20 cellular contexts compared by ENCODE assay signal in the genomic region with DNA sequence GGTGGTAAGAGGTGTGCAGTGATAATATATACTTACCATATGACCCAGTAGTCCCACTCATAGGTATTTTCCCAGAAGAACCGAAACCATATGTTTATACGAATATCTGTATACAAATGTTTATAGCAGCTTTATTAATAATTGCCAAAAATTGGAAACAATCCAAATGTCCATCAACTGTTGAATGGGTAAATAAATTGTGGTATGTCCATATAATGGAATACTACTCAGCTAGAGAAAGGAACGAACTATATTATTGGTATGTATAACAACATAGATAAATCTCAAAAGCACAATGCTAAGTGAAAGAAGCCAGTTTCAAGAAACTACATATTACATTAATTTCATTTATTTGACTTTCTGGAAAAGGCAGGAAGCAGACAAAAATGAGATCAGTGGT.
DNase-seq lines count a peak whose midpoint lies in the region; ATAC-seq, FAIRE-seq and TF ChIP-seq lines count a peak whose summit lies in the region.
"Had no signal": no experiment of that assay in that cellular context is flagged by ENCODE, and none has a peak within 500 bp of the region (broad histone marks: within the 10 kb centered on the region; RNA-seq: fewer than 3 reads in every experiment).

No MANE protein-coding gene starts in this region.

- TF ChIP-seq CTCF in D721Med (IDR thresholded peaks at IDR 0.05; ENCODE audit: insufficient read depth, missing control alignments): no peak
- TF ChIP-seq CTCF in endodermal cell (conservative IDR thresholded peaks at IDR 0.05): no peak

- no peak overlapping the region for H3K9ac ChIP-seq in endodermal cell (ENCODE audit: extremely low read depth, low read length, poor library complexity, severe bottlenecking)
- H3K9ac ChIP-seq: BLaER1 had no signal

- peaks cover 50% of the 10 kb centered on the region for H3K36me3 ChIP-seq in endodermal cell (ENCODE audit: control insufficient read depth, insufficient read depth, low read length)

- no peaks in the 10 kb centered on the region for H3K4me1 ChIP-seq in endodermal cell (ENCODE audit: control insufficient read depth, insufficient read depth, low read length)
- H3K4me1 ChIP-seq: Caco-2, HAP-1 had no signal

- H3K36me3 Mint-ChIP-seq in endodermal cell (ENCODE audit: low read depth): peaks cover 60% of the 10 kb centered on the region

- no peak overlapping the region for H3K27ac Mint-ChIP-seq in endodermal cell
- no peak overlapping the region for H3K27ac Mint-ChIP-seq in stimulated activated naive CD8-positive, alpha-beta T cell treated with anti-CD3 and anti-CD28 coated beads, Interleukin-15, amount 100 ng/mL, for 72 hours
- H3K27ac Mint-ChIP-seq: B cell; CD8-positive, alpha-beta T cell; GM23338 had no signal

- H3K27ac ChIP-seq in endodermal cell (ENCODE audit: low read depth, low read length): no peak overlapping the region
- H3K27ac ChIP-seq: BLaER1, C4-2B had no signal

- DNase-seq in ACHN (peak; percentile 8), D721Med (ENCODE audit: insufficient read length, low spot score) (no peak), HTR-8/SVneo (ENCODE audit: insufficient read length, low spot score) (no peak), endodermal cell (no peak)
- DNase-seq in stimulated activated naive CD8-positive, alpha-beta T cell treated with anti-CD3 and anti-CD28 coated beads, Interleukin-15, amount 100 ng/mL, for 72 hours: no peak
- DNase-seq: Caco-2; CD4-positive, CD25-positive, alpha-beta regulatory T cell; CD8-positive, alpha-beta T cell; DMS 273 treated with DMSO at 0.1 percent for 48 hours; DMS79; EL; GDM1 had no signal

- FAIRE-seq in D721Med (lab: Jason Lieb, UNC): peak; percentile 29
- FAIRE-seq in HTR-8/SVneo (lab: Jason Lieb, UNC): peak; percentile 63
- FAIRE-seq: GM12878, H54 had no signal

- no peaks in the 10 kb centered on the region for H3K4me1 Mint-ChIP-seq in endodermal cell
- no peaks in the 10 kb centered on the region for H3K4me1 Mint-ChIP-seq in stimulated activated naive CD8-positive, alpha-beta T cell treated with anti-CD3 and anti-CD28 coated beads, Interleukin-15, amount 100 ng/mL, for 72 hours
- H3K4me1 Mint-ChIP-seq: B cell, GM23338 had no signal

- H3K9me3 ChIP-seq in endodermal cell (ENCODE audit: control insufficient read depth, low read length): peaks cover 17% of the 10 kb centered on the region
- H3K9me3 ChIP-seq: Caco-2, HAP-1 had no signal

- no peak overlapping the region for H3K4me3 Mint-ChIP-seq in endodermal cell
- no peak overlapping the region for H3K4me3 Mint-ChIP-seq in stimulated activated naive CD8-positive, alpha-beta T cell treated with anti-CD3 and anti-CD28 coated beads, Interleukin-15, amount 100 ng/mL, for 72 hours
- H3K4me3 Mint-ChIP-seq: B cell; CD4-positive, CD25-positive, alpha-beta regulatory T cell; CD8-positive, alpha-beta T cell; GM23338 had no signal

- H3K27me3 ChIP-seq in endodermal cell (ENCODE audit: control insufficient read depth, insufficient read depth, low read length, poor library complexity, severe bottlenecking): no peaks in the 10 kb centered on the region
- H3K27me3 ChIP-seq: BLaER1 had no signal

- in situ Hi-C loops in ACHN (cut with HindIII; ENCODE audit: low pct_ligation_motif_present, low pct_unique_long_range_greater_than_20kb, low sequenced_read_pairs): no loop called here

- H3K27me3 Mint-ChIP-seq in endodermal cell (ENCODE audit: insufficient read depth): no peaks in the 10 kb centered on the region
- H3K27me3 Mint-ChIP-seq in stimulated activated naive CD8-positive, alpha-beta T cell treated with anti-CD3 and anti-CD28 coated beads, Interleukin-15, amount 100 ng/mL, for 72 hours: no peaks in the 10 kb centered on the region
- H3K27me3 Mint-ChIP-seq: B cell; CD4-positive, CD25-positive, alpha-beta regulatory T cell had no signal

- peaks cover 15% of the 10 kb centered on the region for H3K9me3 Mint-ChIP-seq in endodermal cell
- no peaks in the 10 kb centered on the region for H3K9me3 Mint-ChIP-seq in stimulated activated naive CD8-positive, alpha-beta T cell treated with anti-CD3 and anti-CD28 coated beads, Interleukin-15, amount 100 ng/mL, for 72 hours

- no CpG with 5 or more reads among the region's 3 CpGs for WGBS in endodermal cell (ENCODE audit: insufficient coverage in 1 of 2, insufficient read length in 1 of 2), 2 experiments

- peak overlapping the region; percentile 7 for H3K4me3 ChIP-seq in endodermal cell (ENCODE audit: low read length)
- H3K4me3 ChIP-seq: BLaER1, GM12878, GM23338, HAP-1 had no signal

- ATAC-seq in HG03135 (IDR thresholded peaks at IDR 0.05; ENCODE audit: unreplicated experiment): no peak
- no peak for ATAC-seq in stimulated activated naive CD8-positive, alpha-beta T cell treated with anti-CD3 and anti-CD28 coated beads, Interleukin-15, amount 100 ng/mL, for 72 hours
- ATAC-seq: CD8-positive, alpha-beta T cell; GM12878; GM23338 had no signal
